ENCODE assay signal across 19 cellular contexts in genomic region chr4:173590697-173591096, GRCh38.
DNase-seq lines count a peak whose midpoint lies in the region; ATAC-seq, FAIRE-seq and TF ChIP-seq lines count a peak whose summit lies in the region.
"Had no signal": no experiment of that assay in that cellular context is flagged by ENCODE, and none has a peak within 500 bp of the region (broad histone marks: within the 10 kb centered on the region; RNA-seq: fewer than 3 reads in every experiment).

No MANE protein-coding gene starts in this region.

- intact Hi-C loops in Right ventricle myocardium inferior (cut with DNase I) = loop anchor here (5.0 kb wide), 2 partner anchors 52 to 157 kb away; no protein-coding TSS in a partner anchor
- intact Hi-C loops in cardiac septum (cut with DNase I) = no loop called here
- intact Hi-C loops in K562 (cut with micrococcal nuclease) = no loop called here
- intact Hi-C loops in left ventricle myocardium inferior (cut with micrococcal nuclease) = no loop called here
- intact Hi-C loops in tibial artery (cut with DNase I; ENCODE audit: low total_unique reads) = no loop called here

- H3K27me3 ChIP-seq in K562 (ENCODE audit: control insufficient read depth in 2 of 2, insufficient read depth in 2 of 2, low read length in 2 of 2) (no peaks in the 10 kb centered on the region), left ventricle myocardium inferior (ENCODE audit: low read depth) (no peaks in the 10 kb centered on the region), tibial artery (no peaks in the 10 kb centered on the region)
- H3K27me3 ChIP-seq: BLaER1 had no signal

- TF ChIP-seq CTCF in K562 (IDR thresholded peaks at IDR 0.05 in 2 of 3, conservative IDR thresholded peaks at IDR 0.05 in 1 of 3; ENCODE audit: insufficient read depth in 2 of 3, low read depth in 1 of 3, low read length in 3 of 3) (no peak), left ventricle myocardium inferior (IDR thresholded peaks at IDR 0.05; ENCODE audit: borderline replicate concordance) (no peak), tibial artery (IDR thresholded peaks at IDR 0.05) (no peak)

- DNase-seq in Right ventricle myocardium inferior (ENCODE audit: missing footprints) = no peak
- DNase-seq in cardiac septum (ENCODE audit: low spot score) = no peak
- no peak for DNase-seq in K562 (ENCODE audit: extremely low read depth in 1 of 4, low spot score in 3 of 4)
- peak; percentile 21 for DNase-seq in left ventricle myocardium inferior
- DNase-seq in tibial artery = peak; percentile 31 to 83
- no peak for DNase-seq in NOMO-1 (lab: John Stamatoyannopoulos, UW; ENCODE audit: unreplicated experiment in 2 of 2)
- DNase-seq in islet precursor cell = no peak
- DNase-seq: 8988T; CD4-positive, alpha-beta memory T cell; DMS 273 treated with DMSO at 0.1 percent for 48 hours; HCEC 1CT; HFFc6 had no signal

- 0 out of 2 replicates have a peak overlapping the region, but pooled peaks have one; percentile 4 for H2AFZ ChIP-seq in K562 (ENCODE audit: low read depth, low read length)
- H2AFZ ChIP-seq: GM23338 had no signal

- H3K4me3 ChIP-seq in K562 (no peak overlapping the region), left ventricle myocardium inferior (no peak overlapping the region), tibial artery (no peak overlapping the region)
- H3K4me3 ChIP-seq: BLaER1, GM23338 had no signal

- no peak overlapping the region for H3K4me2 ChIP-seq in K562 (ENCODE audit: insufficient read depth, low read length)
- H3K4me2 ChIP-seq: BLaER1, GM23338 had no signal

- no peak overlapping the region for H3K9ac ChIP-seq in K562 (ENCODE audit: insufficient read depth in 1 of 2, low read depth in 2 of 2, low read length in 2 of 2)
- H3K9ac ChIP-seq: BLaER1 had no signal

- in situ Hi-C loops in K562 (cut with MboI) = no loop called here

- POLR2A ChIA-PET in K562 (lab: Yijun Ruan, JAX) = no interaction called here

- CTCF ChIA-PET in K562 (lab: Yijun Ruan, JAX; ENCODE audit: low intra/inter-chr PET ratio) = no interaction called here

- no peak for TF ChIP-seq POLR2A in K562 (conservative IDR thresholded peaks at IDR 0.05)

- H3K4me1 ChIP-seq in K562 (replicated peaks in 1 of 2; ENCODE audit: control insufficient read depth in 2 of 2, insufficient read depth in 2 of 2, low read length in 2 of 2) = peaks cover 0 to 10% of the 10 kb centered on the region in 2 experiments; a peak in 2 of 5 replicates
- H3K4me1 ChIP-seq in left ventricle myocardium inferior = peaks cover 23% of the 10 kb centered on the region
- H3K4me1 ChIP-seq in tibial artery = peaks cover 0 to 40% (median 15%) of the 10 kb centered on the region in 4 donors
- H3K4me1 ChIP-seq: BLaER1 had no signal

- TF ChIP-seq RAD21 in K562 (CRISPR knock-in tag; conservative IDR thresholded peaks at IDR 0.05 in 1 of 2, IDR thresholded peaks at IDR 0.05 in 1 of 2) = no peak

- BruUV-seq in K562 (replicated peaks; lab: Mats Ljungman, UMichigan) = no TSS peak

- H3K9me3 ChIP-seq in K562 (replicated peaks; ENCODE audit: control insufficient read depth, insufficient read depth, low read depth, low read length) = no peaks in the 10 kb centered on the region; the same call in 1 of the 2 replicates
- no peaks in the 10 kb centered on the region for H3K9me3 ChIP-seq in left ventricle myocardium inferior (replicated peaks)
- no peaks in the 10 kb centered on the region for H3K9me3 ChIP-seq in tibial artery
- H3K9me3 ChIP-seq: BLaER1 had no signal

- no peaks in the 10 kb centered on the region for H3K36me3 ChIP-seq in K562 (ENCODE audit: control insufficient read depth, insufficient read depth, low read length)
- no peaks in the 10 kb centered on the region for H3K36me3 ChIP-seq in left ventricle myocardium inferior
- H3K36me3 ChIP-seq in tibial artery = no peaks in the 10 kb centered on the region
- H3K36me3 ChIP-seq: BLaER1 had no signal

- peak; percentile 62 for ATAC-seq in Right ventricle myocardium inferior
- ATAC-seq in K562 = no peak
- no peak for ATAC-seq in HG03095 (IDR thresholded peaks at IDR 0.05; ENCODE audit: unreplicated experiment)
- ATAC-seq: GM23338, HepG2 had no signal

- 41% methylated on average over 4 of the region's 4 CpGs for WGBS in K562 (ENCODE audit: insufficient coverage, low coverage, missing lambda C conversion rate)

- FAIRE-seq in K562 (lab: Jason Lieb, UNC) = no peak
- FAIRE-seq: G401.6, GM12891, H54, HepG2 had no signal

- no peaks in the 10 kb centered on the region for H4K20me1 ChIP-seq in K562 (replicated peaks; ENCODE audit: control insufficient read depth, insufficient read depth, low read length)
- H4K20me1 ChIP-seq: BLaER1 had no signal

- H3K27ac ChIP-seq in K562 (ENCODE audit: extremely low read depth, low read depth, low read length) (no peak overlapping the region), left ventricle myocardium inferior (replicated peaks) (peak overlapping the region; percentile 43), tibial artery (peak overlapping the region; percentile 4 to 54)
- H3K27ac ChIP-seq: BLaER1 had no signal

- no peaks in the 10 kb centered on the region for H3K79me2 ChIP-seq in K562 (ENCODE audit: control insufficient read depth, insufficient read depth, low read length)

- TF ChIP-seq EP300 in K562 (IDR thresholded peaks at IDR 0.05; ENCODE audit: low read length) = no peak

- H3K9me1 ChIP-seq in K562 (ENCODE audit: control insufficient read depth, insufficient read depth, low read length) = no peaks in the 10 kb centered on the region

TF ChIP-seq in K562, 482 proteins besides CTCF, POLR2A, EP300 and RAD21 (continues in another document):
- TF ChIP-seq CHD7 (IDR thresholded peaks at IDR 0.05; ENCODE audit: low read depth, low read length) (no peak), ZNF316 (IDR thresholded peaks at IDR 0.05) (no peak), POLR2G (IDR thresholded peaks at IDR 0.05; ENCODE audit: low read depth, low read length) (no peak)

Comparison
In these comparisons a context has a peak if more than half of its experiments do, and no peak if none do; other contexts are left out.
1. DNase-seq: peak in left ventricle myocardium inferior (single experiment) and tibial artery (2 of 2); none in Right ventricle myocardium inferior (single experiment), cardiac septum (single experiment), K562 (0 of 4), NOMO-1 (0 of 2) and islet precursor cell (single experiment).